In genomic region chr9:109467936-109468335, GRCh38 we compare ENCODE assay signal across 2 cellular contexts.
TF ChIP-seq lines count a peak whose summit lies in the region.

No MANE protein-coding gene starts in this region.

TF ChIP-seq in endothelial cell of umbilical vein, 7 proteins besides CTCF, POLR2A, EP300 and RAD21 (continued from another document):
- TF ChIP-seq JUN (IDR thresholded peaks at IDR 0.05; ENCODE audit: borderline replicate concordance, insufficient read depth, insufficient read length, low read depth), result peak; percentile 51
- TF ChIP-seq POLR2AphosphoS5 (IDR thresholded peaks at IDR 0.05; ENCODE audit: insufficient read depth, low read depth, low read length), result peak; percentile 78
- TF ChIP-seq FOS (IDR thresholded peaks at IDR 0.05; ENCODE audit: borderline replicate concordance, insufficient read depth, low read length), result peak; percentile 38

TF ChIP-seq in GM23338, 12 proteins besides CTCF, POLR2A, EP300 and RAD21 (continued from another document):
- no peak for TF ChIP-seq ETS1 (IDR thresholded peaks at IDR 0.05)
- TF ChIP-seq EZH2 (IDR thresholded peaks at IDR 0.05; ENCODE audit: low read depth, unreplicated experiment), result no peak
- no peak for TF ChIP-seq EZH2phosphoT487 (IDR thresholded peaks at IDR 0.05; ENCODE audit: unreplicated experiment)
- TF ChIP-seq NANOG (IDR thresholded peaks at IDR 0.05; ENCODE audit: borderline replicate concordance), result no peak
- no peak for TF ChIP-seq STAT1 (IDR thresholded peaks at IDR 0.05; ENCODE audit: unreplicated experiment)
- no peak for TF ChIP-seq ZNF462 (CRISPR knock-in tag; IDR thresholded peaks at IDR 0.05)
- no peak for TF ChIP-seq ZNF331 (CRISPR knock-in tag; IDR thresholded peaks at IDR 0.05; ENCODE audit: low read depth)
- TF ChIP-seq POLR2AphosphoS5 (IDR thresholded peaks at IDR 0.05; ENCODE audit: low read depth), result no peak
- TF ChIP-seq REST (IDR thresholded peaks at IDR 0.05; ENCODE audit: unreplicated experiment), result no peak
- TF ChIP-seq CREB1 (CRISPR knock-in tag; IDR thresholded peaks at IDR 0.05; ENCODE audit: low read depth), result no peak
